1 cellular context compared by ENCODE assay signal in the genomic region with DNA sequence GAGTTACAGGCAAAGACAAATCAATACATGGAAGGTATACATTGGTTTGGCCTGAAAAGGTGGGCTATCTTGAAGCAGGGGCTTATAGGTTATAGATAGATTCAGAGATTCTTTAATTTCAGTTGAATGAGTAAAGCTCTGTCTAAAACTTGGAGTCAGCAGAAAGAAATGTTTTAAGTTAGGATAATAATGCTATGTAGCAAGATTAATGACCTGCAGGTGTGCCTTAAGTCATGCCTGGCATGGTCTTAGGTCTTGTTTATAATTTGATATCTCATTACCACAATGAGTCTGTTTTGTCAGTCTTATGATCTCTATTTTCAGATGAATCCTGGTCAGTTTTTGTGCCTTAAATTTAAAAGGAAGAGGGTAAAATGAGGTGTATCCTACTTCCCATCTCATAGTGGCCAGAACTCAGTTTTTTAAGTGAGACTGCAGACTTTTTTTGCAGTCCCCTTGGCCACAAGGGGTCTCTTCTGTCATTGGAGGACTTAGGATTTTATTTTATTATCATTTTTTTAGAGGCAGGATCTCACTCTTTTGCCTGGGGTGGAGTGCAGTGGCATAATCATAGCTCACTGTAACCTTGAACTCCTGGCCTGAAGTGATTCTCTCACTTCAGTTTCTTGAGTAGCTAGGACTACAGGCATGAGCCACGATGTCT.
TF ChIP-seq lines count a peak whose summit lies in the region.

No MANE protein-coding gene starts in this region.

TF ChIP-seq in SK-N-SH, 30 proteins besides CTCF, POLR2A, EP300 and RAD21:
- TF ChIP-seq RFX5 (IDR thresholded peaks at IDR 0.05; ENCODE audit: low read length) (no peak), CHD2 (IDR thresholded peaks at IDR 0.05; ENCODE audit: low read length, partially characterized antibody) (no peak), YY1 (IDR thresholded peaks at IDR 0.05; ENCODE audit: low read depth) (no peak), TEAD4 (IDR thresholded peaks at IDR 0.05; ENCODE audit: borderline replicate concordance, insufficient read depth) (no peak), RCOR1 (IDR thresholded peaks at IDR 0.05; ENCODE audit: low read length) (no peak)
